8 cellular contexts compared by ENCODE assay signal in genomic region chr12:56636675-56637540, GRCh38. TPM values are rescaled to one million over a fixed set of nuclear protein-coding genes. Genes with fewer than 3 reads are reported as not detected.
DNase-seq lines count a peak whose midpoint lies in the region; ATAC-seq, FAIRE-seq and TF ChIP-seq lines count a peak whose summit lies in the region.

No MANE protein-coding gene starts in this region.

- FAIRE-seq in GM19239 (lab: Jason Lieb, UNC) (no peak), HepG2 (lab: Jason Lieb, UNC) (peak; percentile 98)

- peaks cover 24% of the 10 kb centered on the region for H3K79me2 ChIP-seq in HepG2 (ENCODE audit: insufficient read depth, low read length)

- peak overlapping the region; percentile 79 to 90 (median 85); a peak in 21 of 22 replicates for H3K9ac ChIP-seq in BLaER1 treated with 17β-estradiol and CSF1 and Interleukin-3, amounts not matched to agents 10 nM and 100 nM
- H3K9ac ChIP-seq in HepG2 (ENCODE audit: insufficient read depth, low read depth, low read length) = peak overlapping the region; percentile 77

- ATAC-seq in HG03457 (IDR thresholded peaks at IDR 0.05; ENCODE audit: unreplicated experiment) (peak; percentile 43), HepG2 (peak; percentile 74)

- peak overlapping the region; percentile 72 to 93 (median 86); a peak in 21 of 22 replicates for H3K27ac ChIP-seq in BLaER1 treated with 17β-estradiol and CSF1 and Interleukin-3, amounts not matched to agents 10 nM and 100 nM
- H3K27ac ChIP-seq in HepG2 (ENCODE audit: extremely low read length, insufficient read depth, low read length) = peak overlapping the region; percentile 92

- peaks cover 73% of the 10 kb centered on the region for H3K36me3 Mint-ChIP-seq in dendritic cell treated with granulocyte-macrophage colony-stimulating factor and Interleukin-4, amounts not matched to agents 40 ng/mL and 50 ng/mL, for 4 days (ENCODE audit: low read depth)

- H3K4me1 Mint-ChIP-seq in dendritic cell treated with granulocyte-macrophage colony-stimulating factor and Interleukin-4, amounts not matched to agents 40 ng/mL and 50 ng/mL, for 4 days (ENCODE audit: low read depth) = peaks cover 71% of the 10 kb centered on the region

- TF ChIP-seq POLR2A in HepG2 (IDR thresholded peaks at IDR 0.05; ENCODE audit: insufficient read depth in 1 of 2, low read depth in 2 of 2, low read length in 2 of 2) = peak in 1 of 2 experiments; percentile 47; a peak in 2 of 4 replicates

- in situ Hi-C loops in HepG2 (cut with HindIII; ENCODE audit: extremely low pct_ligation_motif_present, low pct_unique_long_range_greater_than_20kb) = no loop called here

- TF ChIP-seq RAD21 in HepG2 (CRISPR knock-in tag; IDR thresholded peaks at IDR 0.05) = peak; percentile 64

- CTCF ChIA-PET in HepG2 (lab: Yijun Ruan, JAX; ENCODE audit: low intra/inter-chr PET ratio, low total read pairs) = interaction anchor here (0.8 to 1.8 kb wide), 3 partner anchors 9 to 124 kb away, joined by 4 to 5 read pairs (median 4); partner anchors contain the start of gene ATP5F1B

- H4K20me1 ChIP-seq in BLaER1 treated with 17β-estradiol and CSF1 and Interleukin-3, amounts not matched to agents 10 nM and 100 nM = peaks cover 45 to 84% (median 51%) of the 10 kb centered on the region in 11 experiments; a peak in 21 of 22 replicates
- H4K20me1 ChIP-seq in HepG2 (ENCODE audit: insufficient read depth, low read length) = no peaks in the 10 kb centered on the region

- H3K27ac Mint-ChIP-seq in dendritic cell treated with granulocyte-macrophage colony-stimulating factor and Interleukin-4, amounts not matched to agents 40 ng/mL and 50 ng/mL, for 4 days = peak overlapping the region; percentile 90

- H3K4me3 Mint-ChIP-seq in dendritic cell treated with granulocyte-macrophage colony-stimulating factor and Interleukin-4, amounts not matched to agents 40 ng/mL and 50 ng/mL, for 4 days = peak overlapping the region; percentile 97

- no peaks in the 10 kb centered on the region for H3K27me3 ChIP-seq in BLaER1 treated with 17β-estradiol and CSF1 and Interleukin-3, amounts not matched to agents 10 nM and 100 nM
- H3K27me3 ChIP-seq in HepG2 (ENCODE audit: control insufficient read depth in 1 of 2, insufficient read depth in 2 of 2, low read length in 2 of 2) = peaks cover 0 to 3% of the 10 kb centered on the region in 2 experiments; a peak in 1 of 5 replicates

- H3K27me3 Mint-ChIP-seq in dendritic cell treated with granulocyte-macrophage colony-stimulating factor and Interleukin-4, amounts not matched to agents 40 ng/mL and 50 ng/mL, for 4 days = no peaks in the 10 kb centered on the region

- intact Hi-C loops in dendritic cell treated with granulocyte-macrophage colony-stimulating factor and Interleukin-4, amounts not matched to agents 40 ng/mL and 50 ng/mL, for 4 days (cut with micrococcal nuclease) = loop anchor here (5.0 to 10.0 kb wide), 3 partner anchors 50 to 448 kb away; partner anchors contain the start of genes NAB2 and PTGES3
- intact Hi-C loops in HepG2 (cut with micrococcal nuclease; ENCODE audit: unreplicated experiment) = loop anchor here (1.0 kb wide), 4 partner anchors 8 to 124 kb away; partner anchors contain the start of gene ATP5F1B

- 3% methylated on average over 8 of the region's 12 CpGs for WGBS in HepG2 (ENCODE audit: low lambda C conversion rate)

- peak; percentile 79 for TF ChIP-seq CTCF in HepG2 (CRISPR knock-in tag; IDR thresholded peaks at IDR 0.05)

- H3K4me2 ChIP-seq in BLaER1 treated with 17β-estradiol and CSF1 and Interleukin-3, amounts not matched to agents 10 nM and 100 nM = peak overlapping the region; percentile 94 to 100 (median 98)
- peak overlapping the region; percentile 100 for H3K4me2 ChIP-seq in HepG2 (ENCODE audit: low read depth, low read length)

- DNase-seq in GM19239 (ENCODE audit: insufficient read length, low spot score) (peak; percentile 76), NCI-H524 (lab: John Stamatoyannopoulos, UW) (peak; percentile 99), HepG2 (ENCODE audit: low spot score) (peak; percentile 100)
- peak; percentile 96 for DNase-seq in activated CD4-positive, alpha-beta T cell treated with anti-CD3 and anti-CD28 coated beads, Interleukin-2, amount 50 U/mL, for 1 hour
- peak; percentile 90 for DNase-seq in stimulated activated CD4-positive, alpha-beta T cell treated with anti-CD3 and anti-CD28 coated beads, Interleukin-4, amount 100 ng/mL, for 24 hours

- peaks cover 46 to 49% (median 47%) of the 10 kb centered on the region in 11 experiments for H3K36me3 ChIP-seq in BLaER1 treated with 17β-estradiol and CSF1 and Interleukin-3, amounts not matched to agents 10 nM and 100 nM
- H3K36me3 ChIP-seq in HepG2 (replicated peaks in 1 of 2; ENCODE audit: control insufficient read depth in 1 of 2, insufficient read depth in 2 of 2, low read length in 2 of 2) = peaks cover 3 to 35% of the 10 kb centered on the region in 2 experiments

- TSS peak; percentile 83 for BruUV-seq in HepG2 (replicated peaks; lab: Mats Ljungman, UMichigan)

- no peaks in the 10 kb centered on the region for H3K9me3 ChIP-seq in BLaER1 treated with 17β-estradiol and CSF1 and Interleukin-3, amounts not matched to agents 10 nM and 100 nM (replicated peaks in 1 of 11)
- H3K9me3 ChIP-seq in HepG2 (ENCODE audit: low read length) = no peaks in the 10 kb centered on the region

- POLR2A ChIA-PET in HepG2 (lab: Yijun Ruan, JAX) = interaction anchor here (0.6 to 3.9 kb wide), 27 partner anchors 8 to 818 kb away, joined by 3 to 58 read pairs (median 4); partner anchors contain the start of genes ATP5F1B, CNPY2, CS and DNAJC14

- peak in 1 of 2 experiments; percentile 80; a peak in 2 of 4 replicates for TF ChIP-seq EP300 in HepG2 (IDR thresholded peaks at IDR 0.05; ENCODE audit: low read depth in 2 of 2, low read length in 2 of 2)
- TF ChIP-seq EP300 in HepG2 (CRISPR knock-in tag; IDR thresholded peaks at IDR 0.05; ENCODE audit: borderline replicate concordance) = peak; percentile 44; the same call in 1 of the 2 replicates

- peaks cover 45 to 80% (median 56%) of the 10 kb centered on the region in 10 experiments for H3K4me1 ChIP-seq in BLaER1 treated with 17β-estradiol and CSF1 and Interleukin-3, amounts not matched to agents 10 nM and 100 nM
- H3K4me1 ChIP-seq in HepG2 (ENCODE audit: insufficient read depth, low read length) = peaks cover 35% of the 10 kb centered on the region

- no peaks in the 10 kb centered on the region for H3K9me3 Mint-ChIP-seq in dendritic cell treated with granulocyte-macrophage colony-stimulating factor and Interleukin-4, amounts not matched to agents 40 ng/mL and 50 ng/mL, for 4 days

- peak overlapping the region; percentile 80 to 95 (median 88) for H3K4me3 ChIP-seq in BLaER1 treated with 17β-estradiol and CSF1 and Interleukin-3, amounts not matched to agents 10 nM and 100 nM
- H3K4me3 ChIP-seq in HepG2 (replicated peaks in 1 of 3; ENCODE audit: insufficient read depth in 1 of 3, low read depth in 2 of 3, low read length in 3 of 3) = peak overlapping the region; percentile 68 to 92 (median 80)

- peak overlapping the region; percentile 87 for H2AFZ ChIP-seq in HepG2 (ENCODE audit: low read length)

RNA-seq across cellular contexts. Expression of gene BAZ2A, which starts 6.8 kb away (rescaled TPM):
- 21.8 and 25.5 TPM in 2 replicates for total RNA-seq in HepG2 (2016; rRNA removed; fragmentation: Illumina TruSeq; extraction: Trizol)
- 7.5 and 9.3 TPM in 2 replicates for total RNA-seq in HepG2 (2016; cell fraction: cytosol; rRNA removed; fragmentation: Illumina TruSeq; extraction: Trizol; ENCODE audit: low read depth)
- 19.6 and 20.3 TPM in 2 replicates for total RNA-seq in HepG2 (2016; cell fraction: insoluble cytoplasmic fraction; rRNA removed; fragmentation: Illumina TruSeq; extraction: Trizol)
- total RNA-seq in HepG2 (2016; cell fraction: membrane; rRNA removed; fragmentation: Illumina TruSeq; extraction: Trizol) = 10.4 and 11.5 TPM in 2 replicates
- 26.9 and 27.3 TPM in 2 replicates for total RNA-seq in HepG2 (2016; cell fraction: nucleus; rRNA removed; fragmentation: Illumina TruSeq; extraction: Trizol)
- 63.5 and 73.5 TPM in 2 replicates for polyA plus RNA-seq in HepG2 (2011; rRNA removed)
- polyA plus RNA-seq in HepG2 (2011; cell fraction: cytosol; rRNA removed) = 26.0 and 27.6 TPM in 2 replicates
- polyA plus RNA-seq in HepG2 (2011; cell fraction: nucleus; rRNA removed) = 119 and 134 TPM in 2 replicates
- 46.0 and 50.1 TPM in 2 replicates for polyA plus RNA-seq in HepG2 (2012)
- 0.96 and 1.7 TPM in 2 replicates for polyA plus RNA-seq in HepG2 (2016; cell fraction: cytosol; fragmentation: Illumina TruSeq; extraction: Trizol; ENCODE audit: low read depth)
- polyA plus RNA-seq in HepG2 (2016; cell fraction: insoluble cytoplasmic fraction; fragmentation: Illumina TruSeq; extraction: Trizol; ENCODE audit: low read depth) = 18.5 and 25.0 TPM in 2 replicates
- 4.6 and 4.7 TPM in 2 replicates for polyA plus RNA-seq in HepG2 (2016; cell fraction: membrane; fragmentation: Illumina TruSeq; extraction: Trizol; ENCODE audit: low read depth)
- 52.0 and 52.8 TPM in 2 replicates for polyA plus RNA-seq in HepG2 (2016; cell fraction: nucleus; fragmentation: Illumina TruSeq; extraction: Trizol; ENCODE audit: insufficient read depth, low read depth)
- polyA minus RNA-seq in HepG2 (2011; rRNA and poly(A)+ RNA removed; ENCODE audit: low replicate concordance) = 99.4 and 117 TPM in 2 replicates
- polyA minus RNA-seq in HepG2 (2011; cell fraction: cytosol; rRNA and poly(A)+ RNA removed) = 47.0 and 52.8 TPM in 2 replicates
- polyA minus RNA-seq in HepG2 (2011; cell fraction: nucleus; rRNA and poly(A)+ RNA removed) = 86.6 and 108 TPM in 2 replicates

RNA-seq across cellular contexts. Expression of gene ATP5F1B, which starts 8.9 kb away (rescaled TPM):
- total RNA-seq in HepG2 (2016; rRNA removed; fragmentation: Illumina TruSeq; extraction: Trizol) = 1,051 and 1,399 TPM in 2 replicates
- total RNA-seq in HepG2 (2016; cell fraction: cytosol; rRNA removed; fragmentation: Illumina TruSeq; extraction: Trizol; ENCODE audit: low read depth) = 224 and 228 TPM in 2 replicates
- total RNA-seq in HepG2 (2016; cell fraction: insoluble cytoplasmic fraction; rRNA removed; fragmentation: Illumina TruSeq; extraction: Trizol) = 1,021 and 1,411 TPM in 2 replicates
- 344 and 367 TPM in 2 replicates for total RNA-seq in HepG2 (2016; cell fraction: membrane; rRNA removed; fragmentation: Illumina TruSeq; extraction: Trizol)
- 359 and 382 TPM in 2 replicates for total RNA-seq in HepG2 (2016; cell fraction: nucleus; rRNA removed; fragmentation: Illumina TruSeq; extraction: Trizol)
- 985 and 1,180 TPM in 2 replicates for polyA plus RNA-seq in HepG2 (2011; rRNA removed)
- 961 and 1,057 TPM in 2 replicates for polyA plus RNA-seq in HepG2 (2011; cell fraction: cytosol; rRNA removed)
- polyA plus RNA-seq in HepG2 (2011; cell fraction: nucleus; rRNA removed) = 521 and 614 TPM in 2 replicates
- polyA plus RNA-seq in HepG2 (2012) = 690 and 871 TPM in 2 replicates
- 156 and 174 TPM in 2 replicates for polyA plus RNA-seq in HepG2 (2016; cell fraction: cytosol; fragmentation: Illumina TruSeq; extraction: Trizol; ENCODE audit: low read depth)
- 1,081 and 1,136 TPM in 2 replicates for polyA plus RNA-seq in HepG2 (2016; cell fraction: insoluble cytoplasmic fraction; fragmentation: Illumina TruSeq; extraction: Trizol; ENCODE audit: low read depth)
- polyA plus RNA-seq in HepG2 (2016; cell fraction: membrane; fragmentation: Illumina TruSeq; extraction: Trizol; ENCODE audit: low read depth) = 252 and 280 TPM in 2 replicates
- 530 and 544 TPM in 2 replicates for polyA plus RNA-seq in HepG2 (2016; cell fraction: nucleus; fragmentation: Illumina TruSeq; extraction: Trizol; ENCODE audit: insufficient read depth, low read depth)
- polyA minus RNA-seq in HepG2 (2011; rRNA and poly(A)+ RNA removed; ENCODE audit: low replicate concordance) = 2,113 and 3,228 TPM in 2 replicates
- 569 and 591 TPM in 2 replicates for polyA minus RNA-seq in HepG2 (2011; cell fraction: cytosol; rRNA and poly(A)+ RNA removed)
- 160 and 202 TPM in 2 replicates for polyA minus RNA-seq in HepG2 (2011; cell fraction: nucleus; rRNA and poly(A)+ RNA removed)

RNA-seq across cellular contexts. Expression of gene PTGES3, which starts 51.2 kb away (rescaled TPM):
- total RNA-seq in HepG2 (2016; rRNA removed; fragmentation: Illumina TruSeq; extraction: Trizol) = 159 and 290 TPM in 2 replicates
- total RNA-seq in HepG2 (2016; cell fraction: cytosol; rRNA removed; fragmentation: Illumina TruSeq; extraction: Trizol; ENCODE audit: low read depth) = 36.7 and 44.1 TPM in 2 replicates
- 170 and 269 TPM in 2 replicates for total RNA-seq in HepG2 (2016; cell fraction: insoluble cytoplasmic fraction; rRNA removed; fragmentation: Illumina TruSeq; extraction: Trizol)
- 155 and 168 TPM in 2 replicates for total RNA-seq in HepG2 (2016; cell fraction: membrane; rRNA removed; fragmentation: Illumina TruSeq; extraction: Trizol)
- total RNA-seq in HepG2 (2016; cell fraction: nucleus; rRNA removed; fragmentation: Illumina TruSeq; extraction: Trizol) = 118 and 124 TPM in 2 replicates
- 43.7 and 54.4 TPM in 2 replicates for polyA plus RNA-seq in HepG2 (2011; rRNA removed)
- polyA plus RNA-seq in HepG2 (2011; cell fraction: cytosol; rRNA removed) = 23.9 and 37.8 TPM in 2 replicates
- polyA plus RNA-seq in HepG2 (2011; cell fraction: nucleus; rRNA removed) = 16.1 and 21.1 TPM in 2 replicates
- polyA plus RNA-seq in HepG2 (2012) = 244 and 265 TPM in 2 replicates
- 58.0 and 58.7 TPM in 2 replicates for polyA plus RNA-seq in HepG2 (2016; cell fraction: cytosol; fragmentation: Illumina TruSeq; extraction: Trizol; ENCODE audit: low read depth)
- 452 and 465 TPM in 2 replicates for polyA plus RNA-seq in HepG2 (2016; cell fraction: insoluble cytoplasmic fraction; fragmentation: Illumina TruSeq; extraction: Trizol; ENCODE audit: low read depth)
- 140 and 145 TPM in 2 replicates for polyA plus RNA-seq in HepG2 (2016; cell fraction: membrane; fragmentation: Illumina TruSeq; extraction: Trizol; ENCODE audit: low read depth)
- polyA plus RNA-seq in HepG2 (2016; cell fraction: nucleus; fragmentation: Illumina TruSeq; extraction: Trizol; ENCODE audit: insufficient read depth, low read depth) = 228 and 240 TPM in 2 replicates
- 15.3 and 29.9 TPM in 2 replicates for polyA minus RNA-seq in HepG2 (2011; rRNA and poly(A)+ RNA removed; ENCODE audit: low replicate concordance)
- 57.2 and 64.6 TPM in 2 replicates for polyA minus RNA-seq in HepG2 (2011; cell fraction: cytosol; rRNA and poly(A)+ RNA removed)
- 23.0 and 29.1 TPM in 2 replicates for polyA minus RNA-seq in HepG2 (2011; cell fraction: nucleus; rRNA and poly(A)+ RNA removed)

Comparison
In these comparisons a context has a peak if more than half of its experiments do, and no peak if none do; other contexts are left out.
1. Peak in every context shown above with its lines: DNase-seq, ATAC-seq, H3K4me3 ChIP-seq and H3K27ac ChIP-seq.